Comparison of ENCODE assay signal across 1 cellular context in genomic region chr17:82022310-82022980, GRCh38.
TF ChIP-seq lines count a peak whose summit lies in the region.

TSS of gene CENPX (minus strand) at chr17:82022878. CDS start at chr17:82022861, 17 bp downstream.

TF ChIP-seq in HEK293, 187 proteins besides CTCF, POLR2A, EP300 and RAD21 (continued from another document and continues in another):
- no peak for TF ChIP-seq ZNF280D (tag by site-specific recombination; IDR thresholded peaks at IDR 0.05)
- TF ChIP-seq ZBTB48 (tag by site-specific recombination; IDR thresholded peaks at IDR 0.05): 0 out of 2 replicates have a peak, but pooled peaks have one; percentile 33
- TF ChIP-seq ZNF311 (tag by site-specific recombination; IDR thresholded peaks at IDR 0.05; ENCODE audit: borderline replicate concordance): no peak
- TF ChIP-seq, protein P1, sequence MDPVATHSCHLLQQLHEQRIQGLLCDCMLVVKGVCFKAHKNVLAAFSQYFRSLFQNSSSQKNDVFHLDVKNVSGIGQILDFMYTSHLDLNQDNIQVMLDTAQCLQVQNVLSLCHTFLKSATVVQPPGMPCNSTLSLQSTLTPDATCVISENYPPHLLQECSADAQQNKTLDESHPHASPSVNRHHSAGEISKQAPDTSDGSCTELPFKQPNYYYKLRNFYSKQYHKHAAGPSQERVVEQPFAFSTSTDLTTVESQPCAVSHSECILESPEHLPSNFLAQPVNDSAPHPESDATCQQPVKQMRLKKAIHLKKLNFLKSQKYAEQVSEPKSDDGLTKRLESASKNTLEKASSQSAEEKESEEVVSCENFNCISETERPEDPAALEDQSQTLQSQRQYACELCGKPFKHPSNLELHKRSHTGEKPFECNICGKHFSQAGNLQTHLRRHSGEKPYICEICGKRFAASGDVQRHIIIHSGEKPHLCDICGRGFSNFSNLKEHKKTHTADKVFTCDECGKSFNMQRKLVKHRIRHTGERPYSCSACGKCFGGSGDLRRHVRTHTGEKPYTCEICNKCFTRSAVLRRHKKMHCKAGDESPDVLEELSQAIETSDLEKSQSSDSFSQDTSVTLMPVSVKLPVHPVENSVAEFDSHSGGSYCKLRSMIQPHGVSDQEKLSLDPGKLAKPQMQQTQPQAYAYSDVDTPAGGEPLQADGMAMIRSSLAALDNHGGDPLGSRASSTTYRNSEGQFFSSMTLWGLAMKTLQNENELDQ (tag by site-specific recombination; IDR thresholded peaks at IDR 0.05; ENCODE audit: low read depth): no peak
- no peak for TF ChIP-seq ZNF558 (tag by site-specific recombination; IDR thresholded peaks at IDR 0.05)
- no peak for TF ChIP-seq ZNF16 (tag by site-specific recombination; IDR thresholded peaks at IDR 0.05; ENCODE audit: low read depth)
- TF ChIP-seq, protein P2, sequence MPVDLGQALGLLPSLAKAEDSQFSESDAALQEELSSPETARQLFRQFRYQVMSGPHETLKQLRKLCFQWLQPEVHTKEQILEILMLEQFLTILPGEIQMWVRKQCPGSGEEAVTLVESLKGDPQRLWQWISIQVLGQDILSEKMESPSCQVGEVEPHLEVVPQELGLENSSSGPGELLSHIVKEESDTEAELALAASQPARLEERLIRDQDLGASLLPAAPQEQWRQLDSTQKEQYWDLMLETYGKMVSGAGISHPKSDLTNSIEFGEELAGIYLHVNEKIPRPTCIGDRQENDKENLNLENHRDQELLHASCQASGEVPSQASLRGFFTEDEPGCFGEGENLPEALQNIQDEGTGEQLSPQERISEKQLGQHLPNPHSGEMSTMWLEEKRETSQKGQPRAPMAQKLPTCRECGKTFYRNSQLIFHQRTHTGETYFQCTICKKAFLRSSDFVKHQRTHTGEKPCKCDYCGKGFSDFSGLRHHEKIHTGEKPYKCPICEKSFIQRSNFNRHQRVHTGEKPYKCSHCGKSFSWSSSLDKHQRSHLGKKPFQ (tag by site-specific recombination; IDR thresholded peaks at IDR 0.05): no peak
- TF ChIP-seq ZNF670 (tag by site-specific recombination; IDR thresholded peaks at IDR 0.05; ENCODE audit: low read depth): no peak
- no peak for TF ChIP-seq ZNF624 (tag by site-specific recombination; IDR thresholded peaks at IDR 0.05)
- TF ChIP-seq ZNF10 (tag by site-specific recombination; IDR thresholded peaks at IDR 0.05): peak; percentile 41; the same call in 1 of the 2 replicates
- TF ChIP-seq BCL11B (tag by site-specific recombination; IDR thresholded peaks at IDR 0.05; ENCODE audit: low read depth): peak; percentile 77; the same call in 1 of the 2 replicates
- TF ChIP-seq HOXC10 (CRISPR knock-in tag; IDR thresholded peaks at IDR 0.05): no peak
- no peak for TF ChIP-seq ZNF112 (tag by site-specific recombination; IDR thresholded peaks at IDR 0.05)
- TF ChIP-seq ZNF391 (tag by site-specific recombination; IDR thresholded peaks at IDR 0.05; ENCODE audit: borderline replicate concordance, low read depth): no peak; the same call in 1 of the 2 replicates
- TF ChIP-seq ZNF660 (tag by site-specific recombination; IDR thresholded peaks at IDR 0.05): no peak
- TF ChIP-seq ZFP41 (tag by site-specific recombination; IDR thresholded peaks at IDR 0.05; ENCODE audit: borderline replicate concordance): no peak
- TF ChIP-seq ZNF768 (tag by site-specific recombination; IDR thresholded peaks at IDR 0.05): no peak
- no peak for TF ChIP-seq ZSCAN23 (tag by site-specific recombination; IDR thresholded peaks at IDR 0.05)
- no peak for TF ChIP-seq ZNF223 (tag by site-specific recombination; IDR thresholded peaks at IDR 0.05)
- peak; percentile 76 for TF ChIP-seq ZXDB (tag by site-specific recombination; IDR thresholded peaks at IDR 0.05)
- no peak for TF ChIP-seq ZNF837 (tag by site-specific recombination; IDR thresholded peaks at IDR 0.05)
- no peak for TF ChIP-seq ZNF626 (tag by site-specific recombination; IDR thresholded peaks at IDR 0.05)
- TF ChIP-seq, protein P3, sequence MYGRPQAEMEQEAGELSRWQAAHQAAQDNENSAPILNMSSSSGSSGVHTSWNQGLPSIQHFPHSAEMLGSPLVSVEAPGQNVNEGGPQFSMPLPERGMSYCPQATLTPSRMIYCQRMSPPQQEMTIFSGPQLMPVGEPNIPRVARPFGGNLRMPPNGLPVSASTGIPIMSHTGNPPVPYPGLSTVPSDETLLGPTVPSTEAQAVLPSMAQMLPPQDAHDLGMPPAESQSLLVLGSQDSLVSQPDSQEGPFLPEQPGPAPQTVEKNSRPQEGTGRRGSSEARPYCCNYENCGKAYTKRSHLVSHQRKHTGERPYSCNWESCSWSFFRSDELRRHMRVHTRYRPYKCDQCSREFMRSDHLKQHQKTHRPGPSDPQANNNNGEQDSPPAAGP (tag by site-specific recombination; IDR thresholded peaks at IDR 0.05): no peak; the same call in 1 of the 2 replicates
- TF ChIP-seq ZNF350 (tag by site-specific recombination; IDR thresholded peaks at IDR 0.05): no peak
- TF ChIP-seq, protein P4, sequence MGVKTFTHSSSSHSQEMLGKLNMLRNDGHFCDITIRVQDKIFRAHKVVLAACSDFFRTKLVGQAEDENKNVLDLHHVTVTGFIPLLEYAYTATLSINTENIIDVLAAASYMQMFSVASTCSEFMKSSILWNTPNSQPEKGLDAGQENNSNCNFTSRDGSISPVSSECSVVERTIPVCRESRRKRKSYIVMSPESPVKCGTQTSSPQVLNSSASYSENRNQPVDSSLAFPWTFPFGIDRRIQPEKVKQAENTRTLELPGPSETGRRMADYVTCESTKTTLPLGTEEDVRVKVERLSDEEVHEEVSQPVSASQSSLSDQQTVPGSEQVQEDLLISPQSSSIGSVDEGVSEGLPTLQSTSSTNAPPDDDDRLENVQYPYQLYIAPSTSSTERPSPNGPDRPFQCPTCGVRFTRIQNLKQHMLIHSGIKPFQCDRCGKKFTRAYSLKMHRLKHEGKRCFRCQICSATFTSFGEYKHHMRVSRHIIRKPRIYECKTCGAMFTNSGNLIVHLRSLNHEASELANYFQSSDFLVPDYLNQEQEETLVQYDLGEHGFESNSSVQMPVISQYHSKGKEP (tag by site-specific recombination; IDR thresholded peaks at IDR 0.05): no peak
- TF ChIP-seq INSM2 (tag by site-specific recombination; IDR thresholded peaks at IDR 0.05): no peak
- TF ChIP-seq GLIS2 (tag by site-specific recombination; IDR thresholded peaks at IDR 0.05): no peak
- TF ChIP-seq MYNN (tag by site-specific recombination; IDR thresholded peaks at IDR 0.05; ENCODE audit: borderline replicate concordance): 0 out of 2 replicates have a peak, but pooled peaks have one; percentile 14
- TF ChIP-seq ZSCAN16 (tag by site-specific recombination; IDR thresholded peaks at IDR 0.05): 0 out of 2 replicates have a peak, but pooled peaks have one; percentile 15
- TF ChIP-seq ZNF19 (tag by site-specific recombination; IDR thresholded peaks at IDR 0.05; ENCODE audit: low read depth): no peak
- no peak for TF ChIP-seq ZNF133 (tag by site-specific recombination; IDR thresholded peaks at IDR 0.05)
- TF ChIP-seq ZBTB21 (tag by site-specific recombination; IDR thresholded peaks at IDR 0.05): no peak
- TF ChIP-seq YY1 (tag by site-specific recombination; IDR thresholded peaks at IDR 0.05): peak; percentile 40; the same call in 1 of the 2 replicates
- TF ChIP-seq ZNF792 (tag by site-specific recombination; IDR thresholded peaks at IDR 0.05): 0 out of 2 replicates have a peak, but pooled peaks have one; percentile 28
- TF ChIP-seq ZNF791 (tag by site-specific recombination; IDR thresholded peaks at IDR 0.05): no peak
- no peak for TF ChIP-seq KLF1 (tag by site-specific recombination; IDR thresholded peaks at IDR 0.05)
- TF ChIP-seq ZNF514 (tag by site-specific recombination; IDR thresholded peaks at IDR 0.05): no peak
- TF ChIP-seq ZNF654 (tag by site-specific recombination; IDR thresholded peaks at IDR 0.05; ENCODE audit: low read depth): no peak
- no peak for TF ChIP-seq ZNF664 (tag by site-specific recombination; IDR thresholded peaks at IDR 0.05)
- no peak for TF ChIP-seq ZNF140 (tag by site-specific recombination; IDR thresholded peaks at IDR 0.05)
- TF ChIP-seq MZF1 (tag by site-specific recombination; IDR thresholded peaks at IDR 0.05; ENCODE audit: borderline replicate concordance): no peak
- no peak for TF ChIP-seq ZNF280C (tag by site-specific recombination; IDR thresholded peaks at IDR 0.05)
- TF ChIP-seq PRDM6 (tag by site-specific recombination; IDR thresholded peaks at IDR 0.05): no peak
- no peak for TF ChIP-seq SP2 (tag by site-specific recombination; IDR thresholded peaks at IDR 0.05)
- TF ChIP-seq, protein P5, sequence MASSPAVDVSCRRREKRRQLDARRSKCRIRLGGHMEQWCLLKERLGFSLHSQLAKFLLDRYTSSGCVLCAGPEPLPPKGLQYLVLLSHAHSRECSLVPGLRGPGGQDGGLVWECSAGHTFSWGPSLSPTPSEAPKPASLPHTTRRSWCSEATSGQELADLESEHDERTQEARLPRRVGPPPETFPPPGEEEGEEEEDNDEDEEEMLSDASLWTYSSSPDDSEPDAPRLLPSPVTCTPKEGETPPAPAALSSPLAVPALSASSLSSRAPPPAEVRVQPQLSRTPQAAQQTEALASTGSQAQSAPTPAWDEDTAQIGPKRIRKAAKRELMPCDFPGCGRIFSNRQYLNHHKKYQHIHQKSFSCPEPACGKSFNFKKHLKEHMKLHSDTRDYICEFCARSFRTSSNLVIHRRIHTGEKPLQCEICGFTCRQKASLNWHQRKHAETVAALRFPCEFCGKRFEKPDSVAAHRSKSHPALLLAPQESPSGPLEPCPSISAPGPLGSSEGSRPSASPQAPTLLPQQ (tag by site-specific recombination; IDR thresholded peaks at IDR 0.05): no peak
- TF ChIP-seq, protein P6, sequence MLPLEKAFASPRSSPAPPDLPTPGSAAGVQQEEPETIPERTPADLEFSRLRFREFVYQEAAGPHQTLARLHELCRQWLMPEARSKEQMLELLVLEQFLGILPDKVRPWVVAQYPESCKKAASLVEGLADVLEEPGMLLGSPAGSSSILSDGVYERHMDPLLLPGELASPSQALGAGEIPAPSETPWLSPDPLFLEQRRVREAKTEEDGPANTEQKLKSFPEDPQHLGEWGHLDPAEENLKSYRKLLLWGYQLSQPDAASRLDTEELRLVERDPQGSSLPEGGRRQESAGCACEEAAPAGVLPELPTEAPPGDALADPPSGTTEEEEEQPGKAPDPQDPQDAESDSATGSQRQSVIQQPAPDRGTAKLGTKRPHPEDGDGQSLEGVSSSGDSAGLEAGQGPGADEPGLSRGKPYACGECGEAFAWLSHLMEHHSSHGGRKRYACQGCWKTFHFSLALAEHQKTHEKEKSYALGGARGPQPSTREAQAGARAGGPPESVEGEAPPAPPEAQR (tag by site-specific recombination; IDR thresholded peaks at IDR 0.05): no peak
